ENCODE assay signal across 24 cellular contexts in genomic region chr10:43373461-43373860, GRCh38. TPM values are rescaled to one million over a fixed set of nuclear protein-coding genes. Genes with fewer than 3 reads are reported as not detected.
DNase-seq lines count a peak whose midpoint lies in the region; ATAC-seq and TF ChIP-seq lines count a peak whose summit lies in the region.
"Had no signal": no experiment of that assay in that cellular context is flagged by ENCODE, and none has a peak within 500 bp of the region (broad histone marks: within the 10 kb centered on the region; RNA-seq: fewer than 3 reads in every experiment).

No MANE protein-coding gene starts in this region.

- no peaks in the 10 kb centered on the region for H3K9me3 Mint-ChIP-seq in endodermal cell
- H3K9me3 Mint-ChIP-seq in neural crest cell = no peaks in the 10 kb centered on the region
- H3K9me3 Mint-ChIP-seq in stimulated activated effector memory CD8-positive, alpha-beta T cell treated with anti-CD3 and anti-CD28 coated beads, Interleukin-12 subunit alpha, Interleukin-12 subunit beta, amount 100 ng/mL, for 72 hours = no peaks in the 10 kb centered on the region
- H3K9me3 Mint-ChIP-seq: H9, HFFc6 had no signal

- ATAC-seq in stimulated activated effector memory CD8-positive, alpha-beta T cell treated with anti-CD3 and anti-CD28 coated beads, Interleukin-12 subunit alpha, Interleukin-12 subunit beta, amount 100 ng/mL, for 72 hours = no peak
- no peak for ATAC-seq in HG02870 (IDR thresholded peaks at IDR 0.05; ENCODE audit: unreplicated experiment)

- H3K4me1 Mint-ChIP-seq in endodermal cell (peaks cover 34% of the 10 kb centered on the region), neural crest cell (peaks cover 14% of the 10 kb centered on the region)
- H3K4me1 Mint-ChIP-seq in stimulated activated effector memory CD8-positive, alpha-beta T cell treated with anti-CD3 and anti-CD28 coated beads, Interleukin-12 subunit alpha, Interleukin-12 subunit beta, amount 100 ng/mL, for 72 hours = peaks cover 15% of the 10 kb centered on the region

- H3K36me3 ChIP-seq in endodermal cell (ENCODE audit: control insufficient read depth, insufficient read depth, low read length) = no peaks in the 10 kb centered on the region
- H3K36me3 ChIP-seq: BE2C had no signal

- DNase-seq in endodermal cell (no peak), neural crest cell (ENCODE audit: low read depth, low spot score) (no peak), SKM-1 treated with dmso at 0.1 percent for 144 hours (lab: John Stamatoyannopoulos, UW; ENCODE audit: unreplicated experiment) (no peak), NCI-H446 (lab: John Stamatoyannopoulos, UW) (no peak), NCI-H526 (lab: John Stamatoyannopoulos, UW) (no peak)
- no peak for DNase-seq in stimulated activated effector memory CD8-positive, alpha-beta T cell treated with anti-CD3 and anti-CD28 coated beads, Interleukin-12 subunit alpha, Interleukin-12 subunit beta, amount 100 ng/mL, for 72 hours (ENCODE audit: low spot score in 2 of 2)
- DNase-seq: BE2C, DMS79 treated with DMSO at 0.1 percent for 48 hours, H9, HFFc6, KBM-7, MM.1S, NCI-H1048, NCI-H1417 treated with DMSO at 0.1 percent for 48 hours, NCI-H187, NCI-H446 treated with DMSO at 0.1 percent for 48 hours, NCI-H748 treated with DMSO at 0.1 percent for 48 hours, PC-9, RPMI8226, SHP77 had no signal

- H3K27me3 Mint-ChIP-seq in endodermal cell (ENCODE audit: insufficient read depth) (peaks cover 1% of the 10 kb centered on the region), neural crest cell (ENCODE audit: low read depth) (no peaks in the 10 kb centered on the region)

- H3K4me1 ChIP-seq in endodermal cell (ENCODE audit: control insufficient read depth, insufficient read depth, low read length) = peaks cover 16% of the 10 kb centered on the region
- H3K4me1 ChIP-seq: BE2C had no signal

- H3K9me3 ChIP-seq in endodermal cell (ENCODE audit: control insufficient read depth, low read length) = no peaks in the 10 kb centered on the region
- H3K9me3 ChIP-seq: BE2C had no signal

- H3K27ac ChIP-seq in angular gyrus (ENCODE audit: low read depth, low read length) (peak overlapping the region; percentile 100), endodermal cell (ENCODE audit: low read depth, low read length) (no peak overlapping the region)
- H3K27ac ChIP-seq: PC-9 had no signal

- WGBS in endodermal cell (ENCODE audit: insufficient coverage in 1 of 2, insufficient read length in 1 of 2), 2 experiments = 82% methylated on average over 5 of the region's 5 CpGs; no CpG with 5 or more reads in 1 of the 2 experiments

- H3K27ac Mint-ChIP-seq in endodermal cell = peak overlapping the region; percentile 75
- peak overlapping the region; percentile 57 for H3K27ac Mint-ChIP-seq in neural crest cell (ENCODE audit: unreplicated experiment)
- H3K27ac Mint-ChIP-seq in stimulated activated effector memory CD8-positive, alpha-beta T cell treated with anti-CD3 and anti-CD28 coated beads, Interleukin-12 subunit alpha, Interleukin-12 subunit beta, amount 100 ng/mL, for 72 hours = peak overlapping the region; percentile 75
- H3K27ac Mint-ChIP-seq: H9, HFFc6 had no signal

- TF ChIP-seq CTCF in endodermal cell (conservative IDR thresholded peaks at IDR 0.05) (no peak), neural crest cell (conservative IDR thresholded peaks at IDR 0.05) (no peak)

- H3K36me3 Mint-ChIP-seq in endodermal cell (ENCODE audit: low read depth) (no peaks in the 10 kb centered on the region), neural crest cell (ENCODE audit: low read depth) (no peaks in the 10 kb centered on the region)
- no peaks in the 10 kb centered on the region for H3K36me3 Mint-ChIP-seq in stimulated activated effector memory CD8-positive, alpha-beta T cell treated with anti-CD3 and anti-CD28 coated beads, Interleukin-12 subunit alpha, Interleukin-12 subunit beta, amount 100 ng/mL, for 72 hours

- H3K4me3 Mint-ChIP-seq in endodermal cell (no peak overlapping the region), neural crest cell (no peak overlapping the region)
- no peak overlapping the region for H3K4me3 Mint-ChIP-seq in stimulated activated effector memory CD8-positive, alpha-beta T cell treated with anti-CD3 and anti-CD28 coated beads, Interleukin-12 subunit alpha, Interleukin-12 subunit beta, amount 100 ng/mL, for 72 hours
- H3K4me3 Mint-ChIP-seq: H9, HFFc6 had no signal

- no peaks in the 10 kb centered on the region for H3K27me3 ChIP-seq in endodermal cell (ENCODE audit: control insufficient read depth, insufficient read depth, low read length, poor library complexity, severe bottlenecking)
- H3K27me3 ChIP-seq: BE2C had no signal

- no peak overlapping the region for H3K9ac ChIP-seq in endodermal cell (ENCODE audit: extremely low read depth, low read length, poor library complexity, severe bottlenecking)

- no peak overlapping the region for H3K4me3 ChIP-seq in endodermal cell (ENCODE audit: low read length)
- H3K4me3 ChIP-seq: PC-9 had no signal

RNA-seq across cellular contexts. Expression of gene FXYD4, which starts 2.0 kb away (rescaled TPM):
- under 1 TPM in 1 of 2 donors, not detected in 1; 0.97 TPM for total RNA-seq in endodermal cell
- polyA plus RNA-seq in endodermal cell (2013, experiment 1 of 2) = not detected
- not detected for polyA plus RNA-seq in endodermal cell (2013, experiment 2 of 2)
- not detected in 2 replicates for total RNA-seq in neural crest cell
- total RNA-seq: A673, H9, HFFc6, HT1080, PC-9 had no signal

RNA-seq across cellular contexts. Expression of gene HNRNPF, which starts 35.5 kb away (rescaled TPM):
- 100 to 1,000 TPM; 283 to 299 TPM for total RNA-seq in endodermal cell
- polyA plus RNA-seq in endodermal cell (2013, experiment 1 of 2) = 222 TPM
- 193 TPM for polyA plus RNA-seq in endodermal cell (2013, experiment 2 of 2)
- total RNA-seq in neural crest cell = 284 and 292 TPM in 2 replicates
